Comparison of ENCODE assay signal across 15 cellular contexts in the genomic region with DNA sequence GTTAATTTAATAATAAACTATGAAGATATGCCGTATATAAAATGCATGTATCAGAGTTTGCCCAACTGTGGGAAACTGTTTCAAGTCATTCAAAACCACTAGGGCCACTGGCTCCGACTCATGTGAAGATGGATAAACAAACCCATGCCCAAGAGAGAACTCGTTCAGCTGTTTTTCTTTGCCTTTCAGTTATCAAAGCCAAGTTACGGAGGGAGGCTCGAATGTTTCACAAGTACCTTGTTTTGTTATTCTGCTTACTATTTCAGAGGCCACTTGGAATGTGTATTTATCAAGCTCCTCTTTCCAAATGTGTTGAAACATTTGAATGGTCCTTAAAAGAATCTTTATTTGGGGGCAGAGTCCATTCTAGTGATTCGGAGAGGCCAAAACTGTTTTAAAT.
DNase-seq lines count a peak whose midpoint lies in the region; ATAC-seq and TF ChIP-seq lines count a peak whose summit lies in the region.
"Had no signal": no experiment of that assay in that cellular context is flagged by ENCODE, and none has a peak within 500 bp of the region (broad histone marks: within the 10 kb centered on the region; RNA-seq: fewer than 3 reads in every experiment).

No MANE protein-coding gene starts in this region.

- in situ Hi-C loops in brain microvascular endothelial cell (cut with HindIII; ENCODE audit: low pct_ligation_motif_present, low sequenced_read_pairs) = no loop called here

- no peak for TF ChIP-seq POLR2A in sigmoid colon (IDR thresholded peaks at IDR 0.05)

- TF ChIP-seq CTCF in AG10803 (conservative IDR thresholded peaks at IDR 0.05; ENCODE audit: low read length) (no peak), brain microvascular endothelial cell (IDR thresholded peaks at IDR 0.05; ENCODE audit: low read depth, low read length, missing control alignments) (no peak), sigmoid colon (IDR thresholded peaks at IDR 0.05) (no peak)

- peak; percentile 74 for ATAC-seq in left ventricle myocardium superior
- no peak for ATAC-seq in GM21447 (IDR thresholded peaks at IDR 0.05; ENCODE audit: unreplicated experiment)

- 75 to 77% methylated on average over 6 of the region's 6 CpGs for WGBS in sigmoid colon, 2 donors

- H3K4me1 ChIP-seq in sigmoid colon = peaks cover 0 to 9% (median 0%) of the 10 kb centered on the region in 4 donors
- H3K4me1 ChIP-seq: prostate gland had no signal

- DNase-seq in AG10803 (ENCODE audit: low read depth) (peak; percentile 96), brain microvascular endothelial cell (no peak), left ventricle myocardium superior (no peak), sigmoid colon (no peak), NCI-H446 (lab: John Stamatoyannopoulos, UW) (no peak), HCEC 1CT (no peak)
- no peak for DNase-seq in activated CD4-positive, alpha-beta T cell treated with anti-CD3 and anti-CD28 coated beads, Interleukin-2, amount 50 U/mL, for 4 hours
- DNase-seq: activated CD4-positive, alpha-beta T cell treated with anti-CD3 and anti-CD28 coated beads for 48 hours; activated T-cell treated with anti-CD3 and anti-CD28 coated beads, Interleukin-2, amount 50 U/mL, for 24 hours; effector CD4-positive, alpha-beta T cell; GDM1; SHP77 treated with DMSO at 0.1 percent for 48 hours; stimulated activated CD4-positive, alpha-beta T cell treated with anti-CD3 and anti-CD28 coated beads, Interleukin-2, amount 100 ng/mL, for 48 hours had no signal

- intact Hi-C loops in left ventricle myocardium superior (cut with micrococcal nuclease) = no loop called here
- intact Hi-C loops in sigmoid colon (cut with DNase I) = loop anchor here (10.0 kb wide), 1 partner anchor 231 kb away; the partner anchor contains the start of gene FBN1

- TF ChIP-seq EP300 in sigmoid colon (IDR thresholded peaks at IDR 0.05) = no peak

- no peaks in the 10 kb centered on the region for H3K27me3 ChIP-seq in brain microvascular endothelial cell (replicated peaks)
- H3K27me3 ChIP-seq in sigmoid colon = no peaks in the 10 kb centered on the region

- H3K27ac ChIP-seq in brain microvascular endothelial cell = peak overlapping the region; percentile 55
- H3K27ac ChIP-seq in sigmoid colon = peak overlapping the region in 3 of 4 donors; percentile 40 to 66 (median 55)
- H3K27ac ChIP-seq: prostate gland had no signal

- H3K4me3 ChIP-seq in AG10803 (ENCODE audit: low read length) (no peak overlapping the region), brain microvascular endothelial cell (ENCODE audit: low read depth, low read length) (no peak overlapping the region), sigmoid colon (no peak overlapping the region)
- H3K4me3 ChIP-seq: prostate gland had no signal

- H3K36me3 ChIP-seq in brain microvascular endothelial cell (replicated peaks) = peaks cover 90% of the 10 kb centered on the region
- H3K36me3 ChIP-seq in sigmoid colon = peaks cover 0 to 18% (median 0%) of the 10 kb centered on the region in 4 donors
- H3K36me3 ChIP-seq: prostate gland had no signal

- no peaks in the 10 kb centered on the region for H3K9me3 ChIP-seq in sigmoid colon
- H3K9me3 ChIP-seq: prostate gland had no signal
